Comparison of ENCODE assay signal across 19 cellular contexts in genomic region chr22:21807545-21807944, GRCh38. TPM values are rescaled to one million over a fixed set of nuclear protein-coding genes. Genes with fewer than 3 reads are reported as not detected.
A peak's percentile ranks its signal among the peaks of the same experiment; 100 is the strongest.
DNase-seq lines count a peak whose midpoint lies in the region; ATAC-seq, FAIRE-seq and TF ChIP-seq lines count a peak whose summit lies in the region.
"Had no signal": no experiment of that assay in that cellular context is flagged by ENCODE, and none has a peak within 500 bp of the region (broad histone marks: within the 10 kb centered on the region; RNA-seq: fewer than 3 reads in every experiment).

No MANE protein-coding gene starts in this region.

- CTCF ChIA-PET in endothelial cell of umbilical vein (lab: Charles Lee) = no interaction called here

- no peaks in the 10 kb centered on the region for H3K4me1 ChIP-seq in endothelial cell of umbilical vein (ENCODE audit: control insufficient read depth, extremely low read depth, insufficient read depth, low read length)
- H3K4me1 ChIP-seq: Caco-2, testis had no signal

- dilution Hi-C loops in endothelial cell of umbilical vein (cut with MboI; ENCODE audit: extremely low pct_ligation_motif_present, low sequenced_read_pairs) = loop anchor here (25.0 kb wide), 1 partner anchor 130 kb away; no protein-coding TSS in a partner anchor

- ATAC-seq in SK-N-SH treated with all-trans-retinoic acid at 6 μM for 48 hours (no peak; the same call in 1 of the 3 replicates), GM19035 (IDR thresholded peaks at IDR 0.05; ENCODE audit: unreplicated experiment) (no peak), HG02798 (IDR thresholded peaks at IDR 0.05; ENCODE audit: poor library complexity, unreplicated experiment) (no peak)
- ATAC-seq: activated CD4-positive, alpha-beta T cell treated with anti-CD3 and anti-CD28 coated beads for 36 hours had no signal

- H3K27ac ChIP-seq in endothelial cell of umbilical vein (ENCODE audit: insufficient read depth, low read depth, low read length) = no peak overlapping the region
- H3K27ac ChIP-seq: esophagus muscularis mucosa, hepatocyte, testis had no signal

- POLR2A ChIA-PET in endothelial cell of umbilical vein (lab: Charles Lee) = no interaction called here

- intact Hi-C loops in endothelial cell of umbilical vein (cut with micrococcal nuclease) = no loop called here

- no peaks in the 10 kb centered on the region for H3K9me3 ChIP-seq in endothelial cell of umbilical vein (replicated peaks; ENCODE audit: control insufficient read depth, insufficient read depth, low read length)
- H3K9me3 ChIP-seq: Caco-2, esophagus muscularis mucosa, testis had no signal

- H4K20me1 ChIP-seq in endothelial cell of umbilical vein (replicated peaks; ENCODE audit: control insufficient read depth, extremely low read depth, insufficient read depth, low read length) = peaks cover 5% of the 10 kb centered on the region

- FAIRE-seq in endothelial cell of umbilical vein (lab: Jason Lieb, UNC) = no peak
- FAIRE-seq: colon, GM18507, H1 had no signal

- DNase-seq in NCI-H2196 (lab: John Stamatoyannopoulos, UW; ENCODE audit: unreplicated experiment) = peak; percentile 4
- DNase-seq in NCI-H2196 treated with DMSO at 0.1 percent for 48 hours (lab: John Stamatoyannopoulos, UW; ENCODE audit: unreplicated experiment) = no peak
- DNase-seq in endothelial cell of umbilical vein (ENCODE audit: low read depth, low spot score) = peak; percentile 60
- peak; percentile 10 for DNase-seq in pulmonary artery endothelial cell (ENCODE audit: low read depth, low spot score)
- no peak for DNase-seq in islet precursor cell
- DNase-seq: activated CD4-positive, alpha-beta T cell treated with anti-CD3 and anti-CD28 coated beads for 36 hours; Caco-2; GF-D8; NCI-H2081 treated with DMSO at 0.1 percent for 48 hours; SHP77; testis had no signal

- TF ChIP-seq POLR2A in endothelial cell of umbilical vein (IDR thresholded peaks at IDR 0.05; ENCODE audit: low read depth, low read length) = no peak

- H3K4me3 ChIP-seq in endothelial cell of umbilical vein (replicated peaks in 1 of 3; ENCODE audit: insufficient read depth in 1 of 3, low read depth in 1 of 3, low read length in 3 of 3) = no peak overlapping the region
- H3K4me3 ChIP-seq: esophagus muscularis mucosa, hepatocyte, testis had no signal

- H3K79me2 ChIP-seq in endothelial cell of umbilical vein (ENCODE audit: control insufficient read depth, insufficient read depth, low read length) = peaks cover 63% of the 10 kb centered on the region

- BruUV-seq in endothelial cell of umbilical vein (replicated peaks; lab: Mats Ljungman, UMichigan) = no TSS peak

- no peaks in the 10 kb centered on the region for H3K27me3 ChIP-seq in endothelial cell of umbilical vein (ENCODE audit: control insufficient read depth in 2 of 2, insufficient read depth in 2 of 2, low read length in 2 of 2)
- H3K27me3 ChIP-seq: esophagus muscularis mucosa, hepatocyte, testis had no signal

- peaks cover 5 to 13% of the 10 kb centered on the region in 2 experiments for H3K36me3 ChIP-seq in endothelial cell of umbilical vein (ENCODE audit: control insufficient read depth in 2 of 2, extremely low read depth in 1 of 2, insufficient read depth in 2 of 2, low read length in 2 of 2)

- no peak overlapping the region for H3K9ac ChIP-seq in endothelial cell of umbilical vein (replicated peaks; ENCODE audit: extremely low read depth, insufficient read depth, low read length)

- no peak overlapping the region for H3K4me2 ChIP-seq in endothelial cell of umbilical vein (ENCODE audit: insufficient read depth, low read length)
- H3K4me2 ChIP-seq: hepatocyte had no signal

- no peak for TF ChIP-seq CTCF in endothelial cell of umbilical vein (IDR thresholded peaks at IDR 0.05; ENCODE audit: extremely low read depth in 1 of 2, insufficient read depth in 1 of 2, low read depth in 1 of 2, low read length in 2 of 2)

- no peak overlapping the region for H2AFZ ChIP-seq in endothelial cell of umbilical vein (ENCODE audit: low read depth, low read length)
- H2AFZ ChIP-seq: hepatocyte had no signal

- H3K9me1 ChIP-seq in endothelial cell of umbilical vein (replicated peaks; ENCODE audit: control insufficient read depth, extremely low read depth, insufficient read depth, low read length) = no peaks in the 10 kb centered on the region

TF ChIP-seq in SK-N-SH treated with all-trans-retinoic acid at 6 μM for 48 hours, 23 proteins besides CTCF, POLR2A, EP300 and RAD21:
- TF ChIP-seq TCF4 (CRISPR knock-in tag; IDR thresholded peaks at IDR 0.05; ENCODE audit: borderline replicate concordance) (peak; percentile 34; the same call in 1 of the 2 replicates), ISL1 (CRISPR knock-in tag; IDR thresholded peaks at IDR 0.05) (no peak)
TF ChIP-seq in SK-N-SH treated with all-trans-retinoic acid at 6 μM for 48 hours: peak in this region for 1.

TF ChIP-seq in endothelial cell of umbilical vein, 7 proteins besides CTCF, POLR2A, EP300 and RAD21:
- no peak for TF ChIP-seq POLR2AphosphoS5 (IDR thresholded peaks at IDR 0.05; ENCODE audit: insufficient read depth, low read depth, low read length)

RNA-seq across cellular contexts. Expression of gene MAPK1, which starts 59.9 kb away (rescaled TPM):
- 155 and 163 TPM in 2 replicates for total RNA-seq in endothelial cell of umbilical vein
- 48.3 and 50.9 TPM in 2 replicates for polyA plus RNA-seq in endothelial cell of umbilical vein
- 47.8 and 50.9 TPM in 2 replicates for polyA plus RNA-seq in endothelial cell of umbilical vein (2011; cell fraction: cytosol; rRNA removed)
- 46.5 and 57.4 TPM in 2 replicates for polyA plus RNA-seq in endothelial cell of umbilical vein (2011; cell fraction: nucleus; rRNA removed)
- 77.1 and 112 TPM in 2 replicates for polyA plus RNA-seq in endothelial cell of umbilical vein (2012)
- 130 and 145 TPM in 2 replicates for polyA minus RNA-seq in endothelial cell of umbilical vein
- 16.5 TPM for polyA minus RNA-seq in endothelial cell of umbilical vein (2011; cell fraction: cytosol; rRNA and poly(A)+ RNA removed)
- polyA minus RNA-seq in endothelial cell of umbilical vein (2011; cell fraction: nucleus; rRNA and poly(A)+ RNA removed) = 32.5 and 42.0 TPM in 2 replicates
- total RNA-seq in pulmonary artery endothelial cell = 74.7 and 113 TPM in 2 replicates

Comparison
In these comparisons a context has a peak if more than half of its experiments do, and no peak if none do; other contexts are left out.
1. DNase-seq: peak in NCI-H2196 (single experiment), endothelial cell of umbilical vein (single experiment) and pulmonary artery endothelial cell (single experiment); none in NCI-H2196 treated with DMSO at 0.1 percent for 48 hours (single experiment) and islet precursor cell (single experiment).